1 cellular context compared by ENCODE assay signal in the genomic region with DNA sequence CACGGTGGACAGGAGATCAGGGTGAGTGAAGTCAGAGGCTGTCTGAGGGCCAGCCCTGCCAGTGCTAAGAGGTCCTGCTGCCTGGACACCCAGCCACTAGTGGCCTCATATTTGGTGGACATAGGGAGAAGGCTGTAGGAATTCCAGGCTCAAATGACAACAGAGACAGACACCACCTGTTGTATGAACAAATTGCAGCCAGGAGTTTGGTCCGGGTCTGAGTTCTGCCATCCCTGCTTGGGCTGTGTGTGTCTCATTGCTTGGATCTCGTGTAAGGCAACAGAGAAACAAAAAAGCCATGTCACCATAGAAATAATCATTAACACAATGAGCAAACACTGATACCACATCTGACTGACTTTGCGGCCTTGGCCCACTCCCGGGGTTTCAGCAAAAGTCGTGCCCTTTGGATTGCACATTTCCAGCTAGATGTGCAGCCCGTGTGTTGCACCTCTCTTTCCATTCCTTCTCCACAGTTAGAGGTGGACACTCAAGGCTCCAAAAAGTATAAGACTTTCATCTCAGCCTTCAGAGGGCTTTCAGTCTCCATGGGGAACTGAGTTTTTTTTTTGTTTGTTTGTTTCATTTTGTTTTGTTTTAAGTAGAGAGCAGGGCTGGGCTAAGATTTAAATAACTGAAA.
TF ChIP-seq lines count a peak whose summit lies in the region.
"Not testable (repeated sequence)": the region's sequence is repeated elsewhere in the genome, so short reads cannot be mapped to it uniquely, and the experiment has no call there.

No MANE protein-coding gene starts in this region.

TF ChIP-seq in HepG2, 621 proteins besides CTCF, POLR2A, EP300 and RAD21 (continued from another document and continues in another):
- TF ChIP-seq, protein P1, sequence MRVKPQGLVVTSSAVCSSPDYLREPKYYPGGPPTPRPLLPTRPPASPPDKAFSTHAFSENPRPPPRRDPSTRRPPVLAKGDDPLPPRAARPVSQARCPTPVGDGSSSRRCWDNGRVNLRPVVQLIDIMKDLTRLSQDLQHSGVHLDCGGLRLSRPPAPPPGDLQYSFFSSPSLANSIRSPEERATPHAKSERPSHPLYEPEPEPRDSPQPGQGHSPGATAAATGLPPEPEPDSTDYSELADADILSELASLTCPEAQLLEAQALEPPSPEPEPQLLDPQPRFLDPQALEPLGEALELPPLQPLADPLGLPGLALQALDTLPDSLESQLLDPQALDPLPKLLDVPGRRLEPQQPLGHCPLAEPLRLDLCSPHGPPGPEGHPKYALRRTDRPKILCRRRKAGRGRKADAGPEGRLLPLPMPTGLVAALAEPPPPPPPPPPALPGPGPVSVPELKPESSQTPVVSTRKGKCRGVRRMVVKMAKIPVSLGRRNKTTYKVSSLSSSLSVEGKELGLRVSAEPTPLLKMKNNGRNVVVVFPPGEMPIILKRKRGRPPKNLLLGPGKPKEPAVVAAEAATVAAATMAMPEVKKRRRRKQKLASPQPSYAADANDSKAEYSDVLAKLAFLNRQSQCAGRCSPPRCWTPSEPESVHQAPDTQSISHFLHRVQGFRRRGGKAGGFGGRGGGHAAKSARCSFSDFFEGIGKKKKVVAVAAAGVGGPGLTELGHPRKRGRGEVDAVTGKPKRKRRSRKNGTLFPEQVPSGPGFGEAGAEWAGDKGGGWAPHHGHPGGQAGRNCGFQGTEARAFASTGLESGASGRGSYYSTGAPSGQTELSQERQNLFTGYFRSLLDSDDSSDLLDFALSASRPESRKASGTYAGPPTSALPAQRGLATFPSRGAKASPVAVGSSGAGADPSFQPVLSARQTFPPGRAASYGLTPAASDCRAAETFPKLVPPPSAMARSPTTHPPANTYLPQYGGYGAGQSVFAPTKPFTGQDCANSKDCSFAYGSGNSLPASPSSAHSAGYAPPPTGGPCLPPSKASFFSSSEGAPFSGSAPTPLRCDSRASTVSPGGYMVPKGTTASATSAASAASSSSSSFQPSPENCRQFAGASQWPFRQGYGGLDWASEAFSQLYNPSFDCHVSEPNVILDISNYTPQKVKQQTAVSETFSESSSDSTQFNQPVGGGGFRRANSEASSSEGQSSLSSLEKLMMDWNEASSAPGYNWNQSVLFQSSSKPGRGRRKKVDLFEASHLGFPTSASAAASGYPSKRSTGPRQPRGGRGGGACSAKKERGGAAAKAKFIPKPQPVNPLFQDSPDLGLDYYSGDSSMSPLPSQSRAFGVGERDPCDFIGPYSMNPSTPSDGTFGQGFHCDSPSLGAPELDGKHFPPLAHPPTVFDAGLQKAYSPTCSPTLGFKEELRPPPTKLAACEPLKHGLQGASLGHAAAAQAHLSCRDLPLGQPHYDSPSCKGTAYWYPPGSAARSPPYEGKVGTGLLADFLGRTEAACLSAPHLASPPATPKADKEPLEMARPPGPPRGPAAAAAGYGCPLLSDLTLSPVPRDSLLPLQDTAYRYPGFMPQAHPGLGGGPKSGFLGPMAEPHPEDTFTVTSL (CRISPR knock-in tag; IDR thresholded peaks at IDR 0.05; ENCODE audit: borderline replicate concordance), result peak; percentile 78; the same call in 1 of the 2 replicates
- TF ChIP-seq TAF1 (CRISPR knock-in tag; IDR thresholded peaks at IDR 0.05) (peak; percentile 60), BRD4 (CRISPR knock-in tag; IDR thresholded peaks at IDR 0.05) (peak; percentile 61), SMC3 (IDR thresholded peaks at IDR 0.05; ENCODE audit: low read length) (0 out of 2 replicates have a peak, but pooled peaks have one; percentile 1), ETV6 (CRISPR knock-in tag; conservative IDR thresholded peaks at IDR 0.05) (0 out of 2 replicates have a peak, but pooled peaks have one; percentile 8), HNF4G (IDR thresholded peaks at IDR 0.05; ENCODE audit: borderline replicate concordance, low read depth, low read length) (peak; percentile 75; the same call in 1 of the 2 replicates), HNF4G (CRISPR knock-in tag; IDR thresholded peaks at IDR 0.05; ENCODE audit: borderline replicate concordance, low read depth) (peak; percentile 53; the same call in 1 of the 2 replicates), MAZ (CRISPR knock-in tag; IDR thresholded peaks at IDR 0.05; ENCODE audit: low read depth) (0 out of 2 replicates have a peak, but pooled peaks have one; percentile 47), NCOA2 (CRISPR knock-in tag; IDR thresholded peaks at IDR 0.05) (peak; percentile 96), ZFX (CRISPR knock-in tag; IDR thresholded peaks at IDR 0.05; ENCODE audit: low read depth) (peak; percentile 65; the same call in 1 of the 2 replicates), POLR2AphosphoS5 (IDR thresholded peaks at IDR 0.05; ENCODE audit: low read depth, low read length) (peak; percentile 34), GFI1 (CRISPR knock-in tag; IDR thresholded peaks at IDR 0.05; ENCODE audit: borderline replicate concordance) (peak; percentile 66; the same call in 1 of the 2 replicates), HOXA5 (CRISPR knock-in tag; IDR thresholded peaks at IDR 0.05) (peak; percentile 83; the same call in 1 of the 2 replicates), HDAC2 (CRISPR knock-in tag; IDR thresholded peaks at IDR 0.05) (peak; percentile 89), CBX5 (CRISPR knock-in tag; IDR thresholded peaks at IDR 0.05; ENCODE audit: borderline replicate concordance) (peak; percentile 89; the same call in 1 of the 2 replicates), KDM2A (CRISPR knock-in tag; IDR thresholded peaks at IDR 0.05; ENCODE audit: borderline replicate concordance, low read depth) (peak; percentile 51; the same call in 1 of the 2 replicates), HOXA3 (CRISPR knock-in tag; IDR thresholded peaks at IDR 0.05) (peak; percentile 82), MIXL1 (CRISPR knock-in tag; IDR thresholded peaks at IDR 0.05) (peak; percentile 93), MEIS2 (CRISPR knock-in tag; IDR thresholded peaks at IDR 0.05) (peak; percentile 69; the same call in 1 of the 2 replicates), CBFB (CRISPR knock-in tag; IDR thresholded peaks at IDR 0.05) (peak; percentile 91; the same call in 1 of the 2 replicates), NONO (CRISPR knock-in tag; conservative IDR thresholded peaks at IDR 0.05) (peak; percentile 68), NFE2L2 (IDR thresholded peaks at IDR 0.05; ENCODE audit: low read length) (peak; percentile 79), MAFF (IDR thresholded peaks at IDR 0.05; ENCODE audit: low read depth, low read length) (peak; percentile 27; the same call in 1 of the 2 replicates), ZNF124 (CRISPR knock-in tag; IDR thresholded peaks at IDR 0.05) (peak; percentile 87), FOSL2 (CRISPR knock-in tag; IDR thresholded peaks at IDR 0.05) (peak; percentile 85), BCL6 (CRISPR knock-in tag; IDR thresholded peaks at IDR 0.05) (peak; percentile 91), FOXP1 (CRISPR knock-in tag; IDR thresholded peaks at IDR 0.05) (peak; percentile 81), IRF2 (CRISPR knock-in tag; IDR thresholded peaks at IDR 0.05) (peak; percentile 90), GATAD2A (CRISPR knock-in tag; IDR thresholded peaks at IDR 0.05) (peak; percentile 94), ESRRA (CRISPR knock-in tag; IDR thresholded peaks at IDR 0.05; ENCODE audit: low read depth) (peak; percentile 67; the same call in 1 of the 2 replicates), SOX13 (IDR thresholded peaks at IDR 0.05) (peak; percentile 54; the same call in 1 of the 2 replicates), SOX13 (CRISPR knock-in tag; conservative IDR thresholded peaks at IDR 0.05 in 1 of 2, IDR thresholded peaks at IDR 0.05 in 1 of 2) (peak in 1 of 2 experiments; percentile 93; a peak in 2 of 4 replicates), THAP11 (CRISPR knock-in tag; IDR thresholded peaks at IDR 0.05) (peak; percentile 59)
- TF ChIP-seq, protein P2, sequence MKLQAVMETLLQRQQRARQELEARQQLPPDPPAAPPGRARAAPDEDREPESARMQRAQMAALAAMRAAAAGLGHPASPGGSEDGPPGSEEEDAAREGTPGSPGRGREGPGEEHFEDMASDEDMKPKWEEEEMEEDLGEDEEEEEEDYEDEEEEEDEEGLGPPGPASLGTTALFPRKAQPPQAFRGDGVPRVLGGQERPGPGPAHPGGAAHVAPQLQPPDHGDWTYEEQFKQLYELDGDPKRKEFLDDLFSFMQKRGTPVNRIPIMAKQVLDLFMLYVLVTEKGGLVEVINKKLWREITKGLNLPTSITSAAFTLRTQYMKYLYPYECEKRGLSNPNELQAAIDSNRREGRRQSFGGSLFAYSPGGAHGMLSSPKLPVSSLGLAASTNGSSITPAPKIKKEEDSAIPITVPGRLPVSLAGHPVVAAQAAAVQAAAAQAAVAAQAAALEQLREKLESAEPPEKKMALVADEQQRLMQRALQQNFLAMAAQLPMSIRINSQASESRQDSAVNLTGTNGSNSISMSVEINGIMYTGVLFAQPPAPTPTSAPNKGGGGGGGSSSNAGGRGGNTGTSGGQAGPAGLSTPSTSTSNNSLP (IDR thresholded peaks at IDR 0.05; ENCODE audit: low read depth, low read length), result peak; percentile 70; the same call in 1 of the 2 replicates
- not testable (repeated sequence) for TF ChIP-seq MAZ (IDR thresholded peaks at IDR 0.05; ENCODE audit: borderline replicate concordance, low read depth, low read length); NONO (IDR thresholded peaks at IDR 0.05); FOXP1 (IDR thresholded peaks at IDR 0.05)
- TF ChIP-seq, protein P3, sequence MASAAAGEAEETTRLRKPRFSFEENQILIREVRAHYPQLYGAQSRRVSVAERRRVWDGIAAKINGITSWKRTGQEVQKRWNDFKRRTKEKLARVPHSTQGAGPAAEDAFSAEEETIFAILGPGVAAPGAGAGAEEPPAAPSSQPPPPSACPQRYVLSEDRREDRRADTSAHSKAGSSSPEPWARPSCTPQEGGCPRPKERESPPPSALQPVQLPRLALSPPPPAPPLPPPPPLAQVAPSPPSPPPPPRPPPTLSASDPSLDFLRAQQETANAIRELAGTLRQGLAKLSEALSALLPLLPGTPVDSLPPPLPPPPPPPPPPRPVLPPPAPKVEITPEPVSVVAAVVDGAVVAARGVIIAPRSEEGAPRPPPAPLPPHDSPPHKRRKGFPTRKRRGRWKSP (CRISPR knock-in tag; IDR thresholded peaks at IDR 0.05), result peak; percentile 88
- TF ChIP-seq, protein P4, sequence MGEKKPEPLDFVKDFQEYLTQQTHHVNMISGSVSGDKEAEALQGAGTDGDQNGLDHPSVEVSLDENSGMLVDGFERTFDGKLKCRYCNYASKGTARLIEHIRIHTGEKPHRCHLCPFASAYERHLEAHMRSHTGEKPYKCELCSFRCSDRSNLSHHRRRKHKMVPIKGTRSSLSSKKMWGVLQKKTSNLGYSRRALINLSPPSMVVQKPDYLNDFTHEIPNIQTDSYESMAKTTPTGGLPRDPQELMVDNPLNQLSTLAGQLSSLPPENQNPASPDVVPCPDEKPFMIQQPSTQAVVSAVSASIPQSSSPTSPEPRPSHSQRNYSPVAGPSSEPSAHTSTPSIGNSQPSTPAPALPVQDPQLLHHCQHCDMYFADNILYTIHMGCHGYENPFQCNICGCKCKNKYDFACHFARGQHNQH (CRISPR knock-in tag; IDR thresholded peaks at IDR 0.05), result peak; percentile 92
- TF ChIP-seq, protein P5, sequence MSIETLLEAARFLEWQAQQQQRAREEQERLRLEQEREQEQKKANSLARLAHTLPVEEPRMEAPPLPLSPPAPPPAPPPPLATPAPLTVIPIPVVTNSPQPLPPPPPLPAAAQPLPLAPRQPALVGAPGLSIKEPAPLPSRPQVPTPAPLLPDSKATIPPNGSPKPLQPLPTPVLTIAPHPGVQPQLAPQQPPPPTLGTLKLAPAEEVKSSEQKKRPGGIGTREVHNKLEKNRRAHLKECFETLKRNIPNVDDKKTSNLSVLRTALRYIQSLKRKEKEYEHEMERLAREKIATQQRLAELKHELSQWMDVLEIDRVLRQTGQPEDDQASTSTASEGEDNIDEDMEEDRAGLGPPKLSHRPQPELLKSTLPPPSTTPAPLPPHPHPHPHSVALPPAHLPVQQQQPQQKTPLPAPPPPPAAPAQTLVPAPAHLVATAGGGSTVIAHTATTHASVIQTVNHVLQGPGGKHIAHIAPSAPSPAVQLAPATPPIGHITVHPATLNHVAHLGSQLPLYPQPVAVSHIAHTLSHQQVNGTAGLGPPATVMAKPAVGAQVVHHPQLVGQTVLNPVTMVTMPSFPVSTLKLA (IDR thresholded peaks at IDR 0.05), result peak; percentile 54
- TF ChIP-seq, protein P6, sequence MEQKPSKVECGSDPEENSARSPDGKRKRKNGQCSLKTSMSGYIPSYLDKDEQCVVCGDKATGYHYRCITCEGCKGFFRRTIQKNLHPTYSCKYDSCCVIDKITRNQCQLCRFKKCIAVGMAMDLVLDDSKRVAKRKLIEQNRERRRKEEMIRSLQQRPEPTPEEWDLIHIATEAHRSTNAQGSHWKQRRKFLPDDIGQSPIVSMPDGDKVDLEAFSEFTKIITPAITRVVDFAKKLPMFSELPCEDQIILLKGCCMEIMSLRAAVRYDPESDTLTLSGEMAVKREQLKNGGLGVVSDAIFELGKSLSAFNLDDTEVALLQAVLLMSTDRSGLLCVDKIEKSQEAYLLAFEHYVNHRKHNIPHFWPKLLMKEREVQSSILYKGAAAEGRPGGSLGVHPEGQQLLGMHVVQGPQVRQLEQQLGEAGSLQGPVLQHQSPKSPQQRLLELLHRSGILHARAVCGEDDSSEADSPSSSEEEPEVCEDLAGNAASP (CRISPR knock-in tag; IDR thresholded peaks at IDR 0.05; ENCODE audit: borderline replicate concordance), result peak; percentile 89; the same call in 1 of the 2 replicates
- TF ChIP-seq, protein P7, sequence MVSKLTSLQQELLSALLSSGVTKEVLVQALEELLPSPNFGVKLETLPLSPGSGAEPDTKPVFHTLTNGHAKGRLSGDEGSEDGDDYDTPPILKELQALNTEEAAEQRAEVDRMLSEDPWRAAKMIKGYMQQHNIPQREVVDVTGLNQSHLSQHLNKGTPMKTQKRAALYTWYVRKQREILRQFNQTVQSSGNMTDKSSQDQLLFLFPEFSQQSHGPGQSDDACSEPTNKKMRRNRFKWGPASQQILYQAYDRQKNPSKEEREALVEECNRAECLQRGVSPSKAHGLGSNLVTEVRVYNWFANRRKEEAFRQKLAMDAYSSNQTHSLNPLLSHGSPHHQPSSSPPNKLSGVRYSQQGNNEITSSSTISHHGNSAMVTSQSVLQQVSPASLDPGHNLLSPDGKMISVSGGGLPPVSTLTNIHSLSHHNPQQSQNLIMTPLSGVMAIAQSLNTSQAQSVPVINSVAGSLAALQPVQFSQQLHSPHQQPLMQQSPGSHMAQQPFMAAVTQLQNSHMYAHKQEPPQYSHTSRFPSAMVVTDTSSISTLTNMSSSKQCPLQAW (CRISPR knock-in tag; IDR thresholded peaks at IDR 0.05), result peak; percentile 97
- TF ChIP-seq, protein P8, sequence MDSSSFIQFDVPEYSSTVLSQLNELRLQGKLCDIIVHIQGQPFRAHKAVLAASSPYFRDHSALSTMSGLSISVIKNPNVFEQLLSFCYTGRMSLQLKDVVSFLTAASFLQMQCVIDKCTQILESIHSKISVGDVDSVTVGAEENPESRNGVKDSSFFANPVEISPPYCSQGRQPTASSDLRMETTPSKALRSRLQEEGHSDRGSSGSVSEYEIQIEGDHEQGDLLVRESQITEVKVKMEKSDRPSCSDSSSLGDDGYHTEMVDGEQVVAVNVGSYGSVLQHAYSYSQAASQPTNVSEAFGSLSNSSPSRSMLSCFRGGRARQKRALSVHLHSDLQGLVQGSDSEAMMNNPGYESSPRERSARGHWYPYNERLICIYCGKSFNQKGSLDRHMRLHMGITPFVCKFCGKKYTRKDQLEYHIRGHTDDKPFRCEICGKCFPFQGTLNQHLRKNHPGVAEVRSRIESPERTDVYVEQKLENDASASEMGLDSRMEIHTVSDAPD (CRISPR knock-in tag; IDR thresholded peaks at IDR 0.05), result peak; percentile 78; the same call in 1 of the 2 replicates
- TF ChIP-seq, protein P9, sequence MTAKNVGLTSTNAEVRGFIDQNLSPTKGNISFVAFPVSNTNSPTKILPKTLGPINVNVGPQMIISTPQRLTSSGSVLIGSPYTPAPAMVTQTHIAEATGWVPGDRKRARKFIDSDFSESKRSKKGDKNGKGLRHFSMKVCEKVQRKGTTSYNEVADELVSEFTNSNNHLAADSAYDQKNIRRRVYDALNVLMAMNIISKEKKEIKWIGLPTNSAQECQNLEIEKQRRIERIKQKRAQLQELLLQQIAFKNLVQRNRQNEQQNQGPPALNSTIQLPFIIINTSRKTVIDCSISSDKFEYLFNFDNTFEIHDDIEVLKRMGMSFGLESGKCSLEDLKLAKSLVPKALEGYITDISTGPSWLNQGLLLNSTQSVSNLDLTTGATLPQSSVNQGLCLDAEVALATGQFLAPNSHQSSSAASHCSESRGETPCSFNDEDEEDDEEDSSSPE (CRISPR knock-in tag; IDR thresholded peaks at IDR 0.05), result peak; percentile 66
